In the genomic region with DNA sequence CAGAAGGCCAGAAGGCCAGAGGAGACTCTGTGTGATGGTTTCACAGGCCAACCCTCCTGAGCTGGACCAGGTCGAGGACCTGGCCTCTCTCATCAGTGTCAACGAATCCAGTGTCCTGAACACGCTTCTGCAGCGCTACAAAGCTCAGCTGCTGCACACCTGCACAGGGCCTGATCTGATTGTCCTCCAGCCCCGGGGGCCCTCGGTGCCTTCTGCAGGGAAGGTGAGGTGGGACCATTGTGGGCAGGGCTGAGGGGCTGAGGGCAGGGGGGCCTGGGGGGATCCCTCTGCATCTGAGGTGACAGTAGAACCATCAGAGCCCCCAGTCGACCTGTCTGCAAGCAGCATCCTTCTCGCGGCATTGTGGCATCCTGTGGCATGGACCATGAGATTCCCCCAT, we compare ENCODE assay signal across 11 cellular contexts. TPM values are rescaled to one million over a fixed set of nuclear protein-coding genes. Genes with fewer than 3 reads are reported as not detected.
"Had no signal": no experiment of that assay in that cellular context is flagged by ENCODE, and none has a peak within 500 bp of the region (broad histone marks: within the 10 kb centered on the region; RNA-seq: fewer than 3 reads in every experiment).

No MANE protein-coding gene starts in this region.

- H3K36me3 Mint-ChIP-seq: immature natural killer cell had no signal

- H3K4me3 ChIP-seq: breast epithelium, spleen, tibial nerve had no signal

- H3K4me1 Mint-ChIP-seq: nephron had no signal

- H3K9me3 Mint-ChIP-seq: immature natural killer cell, nephron had no signal

- DNase-seq: kidney, spleen had no signal

- H3K27ac Mint-ChIP-seq: activated naive CD4-positive, alpha-beta T cell treated with anti-CD3 and anti-CD28 coated beads for 36 hours; immature natural killer cell; nephron had no signal

- H3K4me3 Mint-ChIP-seq: activated naive CD4-positive, alpha-beta T cell treated with anti-CD3 and anti-CD28 coated beads for 36 hours; immature natural killer cell; nephron had no signal

- H3K4me1 ChIP-seq: breast epithelium, tibial nerve had no signal

- H3K27ac ChIP-seq: breast epithelium, spleen, tibial nerve, WERI-Rb-1 had no signal

- H3K36me3 ChIP-seq: breast epithelium, spleen, tibial nerve, WERI-Rb-1 had no signal

- H3K27me3 ChIP-seq: breast epithelium, tibial nerve had no signal

RNA-seq across cellular contexts. Expression of gene MYO18B, which starts 30.3 kb away (rescaled TPM):
- total RNA-seq: endothelial cell of umbilical vein had no signal
- polyA plus RNA-seq: fibroblast of lung, immature natural killer cell, mammary epithelial cell had no signal
